In the genomic region with DNA sequence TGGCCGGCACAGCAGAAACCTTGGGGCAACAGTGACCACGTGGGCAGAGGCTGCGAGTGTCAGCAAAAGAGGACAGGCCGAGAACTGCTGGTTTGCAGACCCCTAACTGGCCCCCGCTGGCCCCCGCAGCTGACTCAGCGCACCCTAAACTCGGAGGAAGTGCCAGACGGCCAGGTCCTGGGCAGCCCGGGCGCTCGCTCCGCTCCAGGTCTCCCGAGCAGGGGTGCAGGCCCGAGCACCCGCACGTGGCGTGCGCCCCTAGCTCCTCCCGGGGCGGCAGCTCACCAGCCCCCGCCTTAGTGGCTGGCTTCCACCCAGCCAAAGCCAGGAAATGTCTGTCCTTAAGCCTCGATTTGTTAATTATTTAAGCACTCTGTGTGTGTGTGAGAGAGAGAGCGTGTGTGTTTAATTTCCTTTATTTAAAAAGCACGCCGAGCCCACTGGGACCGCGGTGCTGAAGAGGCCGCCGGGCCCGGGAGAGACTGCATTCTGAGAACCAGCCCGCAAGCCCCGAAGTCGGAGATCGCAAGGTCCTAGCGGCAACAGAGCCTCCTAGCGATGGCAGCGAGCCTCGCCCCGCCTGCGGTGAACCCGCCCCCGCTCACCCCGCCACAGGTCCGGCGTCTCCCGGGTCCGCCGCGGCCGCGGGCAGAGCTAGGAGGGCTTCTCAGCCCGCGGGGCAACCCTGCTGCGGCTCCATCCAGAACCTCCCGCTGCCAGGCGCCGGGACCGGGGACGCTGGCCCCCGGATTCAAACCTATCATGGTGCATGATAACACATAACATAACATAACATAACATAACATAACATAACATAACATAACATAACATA, we compare ENCODE assay signal across 8 cellular contexts. TPM values are rescaled to one million over a fixed set of nuclear protein-coding genes. Genes with fewer than 3 reads are reported as not detected.
A peak's percentile ranks its signal among the peaks of the same experiment; 100 is the strongest.
DNase-seq lines count a peak whose midpoint lies in the region; ATAC-seq and TF ChIP-seq lines count a peak whose summit lies in the region.

No MANE protein-coding gene starts in this region.

- no peak for DNase-seq in AG04449 (ENCODE audit: low read depth, low spot score)
- DNase-seq in NCI-H774 (lab: John Stamatoyannopoulos, UW) = peak; percentile 33
- DNase-seq in activated T-cell treated with anti-CD3 and anti-CD28 coated beads for 4 hours = peak; percentile 49
- peak; percentile 44 for DNase-seq in stimulated activated CD8-positive, alpha-beta memory T cell treated with anti-CD3 and anti-CD28 coated beads, Interleukin-4, amount 100 ng/mL, for 24 hours (ENCODE audit: low read depth)

- no peaks in the 10 kb centered on the region for H3K27me3 ChIP-seq in esophagus (ENCODE audit: control insufficient read depth in 1 of 2, insufficient read depth in 2 of 2, low read length in 2 of 2)
- H3K27me3 ChIP-seq in mucosa of rectum (ENCODE audit: control insufficient read depth in 2 of 2, insufficient read depth in 2 of 2, low read length in 2 of 2) = peaks cover 0 to 4% of the 10 kb centered on the region in 2 donors

- POLR2A ChIA-PET in AG04449 (lab: Yijun Ruan, JAX) = no interaction called here

- TF ChIP-seq CTCF in AG04449 (IDR thresholded peaks at IDR 0.05; ENCODE audit: insufficient read depth, low read length, missing control alignments) = peak; percentile 82

- H3K4me3 ChIP-seq in AG04449 (ENCODE audit: low read depth, low read length) (peak overlapping the region; percentile 46), esophagus (ENCODE audit: low read depth in 1 of 2, low read length in 2 of 2) (peak overlapping the region; percentile 36 to 65), mucosa of rectum (ENCODE audit: low read length in 2 of 2) (peak overlapping the region; percentile 75 to 78)

- CTCF ChIA-PET in AG04449 (lab: Yijun Ruan, JAX) = interaction anchor here (0.6 to 2.4 kb wide), 14 partner anchors 9 to 325 kb away, joined by 3 to 11 read pairs (median 4); no protein-coding TSS in a partner anchor

- H3K36me3 ChIP-seq in esophagus (ENCODE audit: control insufficient read depth in 2 of 2, insufficient read depth in 2 of 2, low read length in 1 of 2) (no peaks in the 10 kb centered on the region), mucosa of rectum (ENCODE audit: control insufficient read depth in 2 of 2, insufficient read depth in 2 of 2, low read length in 2 of 2) (no peaks in the 10 kb centered on the region)

- H3K9me3 ChIP-seq in esophagus (ENCODE audit: control insufficient read depth in 2 of 2, insufficient read depth in 1 of 2, low read depth in 1 of 2, low read length in 1 of 2) (no peaks in the 10 kb centered on the region), mucosa of rectum (ENCODE audit: control insufficient read depth in 2 of 2, low read length in 2 of 2) (no peaks in the 10 kb centered on the region)

- H3K4me1 ChIP-seq in esophagus (ENCODE audit: control insufficient read depth in 2 of 2, insufficient read depth in 2 of 2, low read length in 1 of 2) (peaks cover 0 to 3% of the 10 kb centered on the region in 2 donors), mucosa of rectum (ENCODE audit: control insufficient read depth in 2 of 2, insufficient read depth in 2 of 2, low read length in 2 of 2) (peaks cover 6 to 7% of the 10 kb centered on the region in 2 donors)

- ATAC-seq in GM18520 (IDR thresholded peaks at IDR 0.05; ENCODE audit: unreplicated experiment) (peak; percentile 73), HG03064 (IDR thresholded peaks at IDR 0.05; ENCODE audit: low read depth, unreplicated experiment) (peak; percentile 95)

- 2 to 3% methylated on average over 60 to 61 of the region's 61 CpGs for WGBS in esophagus, 2 donors

- no peak overlapping the region for H3K27ac ChIP-seq in esophagus (ENCODE audit: low read depth in 2 of 2, low read length in 1 of 2)
- peak overlapping the region; percentile 23 to 39 for H3K27ac ChIP-seq in mucosa of rectum (ENCODE audit: low read depth in 2 of 2, low read length in 2 of 2)

- peak overlapping the region; percentile 52 to 82 for H3K9ac ChIP-seq in mucosa of rectum (ENCODE audit: low read depth in 1 of 2, low read length in 2 of 2)

RNA-seq across cellular contexts. Expression of a gene that starts 45.9 kb away (rescaled TPM):
- 10 to 100 TPM; 18.9 to 20.8 TPM for polyA plus RNA-seq in esophagus

Comparison
In these comparisons a context has a peak if more than half of its experiments do, and no peak if none do; other contexts are left out.
1. H3K27ac ChIP-seq: peak in mucosa of rectum (2 of 2); none in esophagus (0 of 2).
2. Peak in every context shown above with its lines, with median percentiles within 50 percentile points of each other: H3K4me3 ChIP-seq.